In the genomic region with DNA sequence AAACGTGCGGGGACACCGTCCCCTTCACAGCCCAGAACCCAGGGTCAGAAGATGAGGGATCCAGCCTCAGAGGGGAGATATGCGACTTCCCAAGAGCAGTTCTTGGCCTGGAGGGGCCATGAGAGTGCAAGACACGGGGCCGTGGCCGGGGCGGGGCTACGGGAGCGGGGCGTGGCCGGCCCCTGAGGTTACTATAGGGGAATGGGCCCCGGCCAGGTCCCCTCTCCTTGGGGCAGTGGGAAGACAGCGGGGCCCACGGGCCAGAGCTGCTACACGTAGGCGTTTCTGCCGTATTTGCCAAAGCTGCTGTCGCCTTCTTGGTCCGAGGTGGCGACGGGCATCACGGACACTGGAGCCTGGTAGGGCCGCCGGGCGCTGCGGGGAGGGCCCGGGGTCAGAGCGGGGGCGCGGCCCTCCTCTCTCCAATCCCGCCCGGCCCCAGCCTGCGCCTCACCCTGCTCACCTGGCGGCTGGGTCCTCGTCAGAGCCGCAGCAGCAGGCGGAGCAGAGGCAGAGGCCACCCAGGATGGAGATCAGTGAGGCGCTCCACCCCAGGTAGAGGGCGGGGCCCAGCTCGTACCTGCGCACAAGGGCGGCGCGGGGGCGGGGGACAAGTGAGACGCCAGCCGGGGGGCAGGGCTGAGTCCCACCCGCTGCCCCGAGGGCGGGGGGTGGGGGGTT, we compare ENCODE assay signal across 10 cellular contexts. TPM values are rescaled to one million over a fixed set of nuclear protein-coding genes. Genes with fewer than 3 reads are reported as not detected.
DNase-seq lines count a peak whose midpoint lies in the region; ATAC-seq and TF ChIP-seq lines count a peak whose summit lies in the region.
"Had no signal": no experiment of that assay in that cellular context is flagged by ENCODE, and none has a peak within 500 bp of the region (broad histone marks: within the 10 kb centered on the region; RNA-seq: fewer than 3 reads in every experiment).

No MANE protein-coding gene starts in this region.

- POLR2A ChIA-PET in Caco-2 (lab: Charles Lee) (interaction anchor here (0.7 to 2.2 kb wide), 2 partner anchors 14 to 23 kb away, joined by 3 to 15 read pairs; a partner anchor contains a TSS), T-cell (lab: Charles Lee) (interaction anchor here in 1 of 2 donors (0.6 kb wide), 1 partner anchor 30 kb away, joined by 4 read pairs; no protein-coding TSS in a partner anchor)
- POLR2A ChIA-PET in naive thymus-derived CD4-positive, alpha-beta T cell (lab: Charles Lee) = no interaction called here

- H3K27me3 ChIP-seq in Caco-2 (replicated peaks; ENCODE audit: control insufficient read depth, insufficient read depth, low read length) (no peaks in the 10 kb centered on the region), endodermal cell (ENCODE audit: control insufficient read depth, insufficient read depth, low read length, poor library complexity, severe bottlenecking) (no peaks in the 10 kb centered on the region), mucosa of stomach (ENCODE audit: control insufficient read depth, insufficient read depth, low read length) (no peaks in the 10 kb centered on the region), gastrocnemius medialis (no peaks in the 10 kb centered on the region)
- no peaks in the 10 kb centered on the region for H3K27me3 ChIP-seq in naive thymus-derived CD4-positive, alpha-beta T cell (ENCODE audit: control insufficient read depth in 2 of 2, insufficient read depth in 2 of 2, low read length in 2 of 2)

- no peaks in the 10 kb centered on the region for H3K27me3 Mint-ChIP-seq in Caco-2 (ENCODE audit: insufficient read depth, unreplicated experiment)
- no peaks in the 10 kb centered on the region for H3K27me3 Mint-ChIP-seq in endodermal cell (ENCODE audit: insufficient read depth)
- H3K27me3 Mint-ChIP-seq in naive thymus-derived CD4-positive, alpha-beta T cell = no peaks in the 10 kb centered on the region
- no peaks in the 10 kb centered on the region for H3K27me3 Mint-ChIP-seq in T-cell

- H3K9me3 ChIP-seq in Caco-2 (no peaks in the 10 kb centered on the region), endodermal cell (ENCODE audit: control insufficient read depth, low read length) (no peaks in the 10 kb centered on the region), mucosa of stomach (ENCODE audit: control insufficient read depth, low read length) (no peaks in the 10 kb centered on the region), gastrocnemius medialis (no peaks in the 10 kb centered on the region)
- no peaks in the 10 kb centered on the region for H3K9me3 ChIP-seq in naive thymus-derived CD4-positive, alpha-beta T cell (ENCODE audit: control insufficient read depth in 2 of 3, low read length in 3 of 3)

- TF ChIP-seq CTCF in Caco-2 (IDR thresholded peaks at IDR 0.05; ENCODE audit: insufficient read depth in 1 of 2, low read depth in 1 of 2, low read length in 1 of 2, severe bottlenecking in 1 of 2, unreplicated experiment in 1 of 2) (no peak), endodermal cell (conservative IDR thresholded peaks at IDR 0.05) (no peak), gastrocnemius medialis (IDR thresholded peaks at IDR 0.05 in 4 of 5, conservative IDR thresholded peaks at IDR 0.05 in 1 of 5) (no peak)

- H3K4me1 Mint-ChIP-seq in Caco-2 (ENCODE audit: low read depth, unreplicated experiment) (peaks cover 26% of the 10 kb centered on the region), endodermal cell (peaks cover 18% of the 10 kb centered on the region), T-cell (peaks cover 0 to 7% (median 5%) of the 10 kb centered on the region in 3 donors)
- H3K4me1 Mint-ChIP-seq in naive thymus-derived CD4-positive, alpha-beta T cell = peaks cover 0 to 7% (median 5%) of the 10 kb centered on the region in 7 donors

- peak overlapping the region; percentile 70 for H3K27ac Mint-ChIP-seq in Caco-2 (ENCODE audit: unreplicated experiment)
- peak overlapping the region; percentile 87 for H3K27ac Mint-ChIP-seq in endodermal cell
- H3K27ac Mint-ChIP-seq in naive thymus-derived CD4-positive, alpha-beta T cell = peak overlapping the region in 1 of 9 donors; percentile 21
- no peak overlapping the region for H3K27ac Mint-ChIP-seq in T-cell

- peaks cover 13% of the 10 kb centered on the region for H3K4me1 ChIP-seq in Caco-2
- H3K4me1 ChIP-seq in endodermal cell (ENCODE audit: control insufficient read depth, insufficient read depth, low read length) = peaks cover 6% of the 10 kb centered on the region
- H3K4me1 ChIP-seq in mucosa of stomach (ENCODE audit: control insufficient read depth, insufficient read depth, low read length) = peaks cover 33% of the 10 kb centered on the region
- no peaks in the 10 kb centered on the region for H3K4me1 ChIP-seq in naive thymus-derived CD4-positive, alpha-beta T cell (ENCODE audit: control insufficient read depth in 2 of 2, insufficient read depth in 2 of 2, low read length in 2 of 2)
- H3K4me1 ChIP-seq in gastrocnemius medialis = peaks cover 0 to 5% of the 10 kb centered on the region in 2 donors

- no peak for TF ChIP-seq POLR2A in gastrocnemius medialis (IDR thresholded peaks at IDR 0.05)

- BruUV-seq in Caco-2 (replicated peaks; lab: Mats Ljungman, UMichigan) = TSS peak; percentile 69

- intact Hi-C loops in Caco-2 (cut with micrococcal nuclease; ENCODE audit: unreplicated experiment) (loop anchor here (1.0 kb wide), 3 partner anchors 12 to 31 kb away; a partner anchor contains a TSS), gastrocnemius medialis (cut with DNase I; ENCODE audit: low total_unique reads) (no loop called here)
- intact Hi-C loops in naive thymus-derived CD4-positive, alpha-beta T cell (cut with micrococcal nuclease) = no loop called here

- H3K9ac ChIP-seq in endodermal cell (ENCODE audit: extremely low read depth, low read length, poor library complexity, severe bottlenecking) (no peak overlapping the region), mucosa of stomach (ENCODE audit: low read length) (peak overlapping the region; percentile 68)

- in situ Hi-C loops in gastrocnemius medialis (cut with MboI; ENCODE audit: low sequenced_read_pairs in 4 of 4) = no loop called here

- H3K36me3 Mint-ChIP-seq in Caco-2 (ENCODE audit: insufficient read depth, unreplicated experiment) (peaks cover 40% of the 10 kb centered on the region), endodermal cell (ENCODE audit: low read depth) (peaks cover 20% of the 10 kb centered on the region), T-cell (peaks cover 9% of the 10 kb centered on the region)
- peaks cover 0 to 7% (median 3%) of the 10 kb centered on the region in 5 donors for H3K36me3 Mint-ChIP-seq in naive thymus-derived CD4-positive, alpha-beta T cell

- CTCF ChIA-PET in Caco-2 (lab: Charles Lee) (interaction anchor here (0.9 to 3.7 kb wide), 5 partner anchors 12 to 88 kb away, joined by 3 to 29 read pairs (median 6); a partner anchor contains a TSS), T-cell (lab: Charles Lee) (no interaction called here)
- CTCF ChIA-PET in naive thymus-derived CD4-positive, alpha-beta T cell (lab: Charles Lee) = no interaction called here

- H3K4me3 Mint-ChIP-seq in Caco-2 (ENCODE audit: unreplicated experiment) = peak overlapping the region; percentile 80
- peak overlapping the region; percentile 58 for H3K4me3 Mint-ChIP-seq in endodermal cell
- H3K4me3 Mint-ChIP-seq in naive thymus-derived CD4-positive, alpha-beta T cell = no peak overlapping the region
- no peak overlapping the region for H3K4me3 Mint-ChIP-seq in T-cell

- ATAC-seq in naive thymus-derived CD4-positive, alpha-beta T cell = no peak
- ATAC-seq in T-cell (replicated peaks in 1 of 4) (no peak), gastrocnemius medialis (no peak)

- DNase-seq in Caco-2 (peak; percentile 90), NCI-H2171 treated with DMSO at 0.1 percent for 48 hours (lab: John Stamatoyannopoulos, UW) (peak; percentile 69), endodermal cell (peak; percentile 87), SHP77 (lab: John Stamatoyannopoulos, UW) (no peak), T-cell (no peak), gastrocnemius medialis (no peak)
- DNase-seq in naive thymus-derived CD4-positive, alpha-beta T cell = no peak
- DNase-seq: GOT3, NCI-H524 had no signal

- peak overlapping the region; percentile 68 for H3K4me3 ChIP-seq in Caco-2 (ENCODE audit: low read depth, low read length)
- peak overlapping the region; percentile 70 for H3K4me3 ChIP-seq in endodermal cell (ENCODE audit: low read length)
- H3K4me3 ChIP-seq in mucosa of stomach (ENCODE audit: low read length) = peak overlapping the region; percentile 41
- H3K4me3 ChIP-seq in naive thymus-derived CD4-positive, alpha-beta T cell (ENCODE audit: low read length) = no peak overlapping the region
- peak overlapping the region in 2 of 4 donors; percentile 21 to 41 for H3K4me3 ChIP-seq in gastrocnemius medialis

- H3K27ac ChIP-seq in endodermal cell (ENCODE audit: low read depth, low read length) = no peak overlapping the region
- H3K27ac ChIP-seq in naive thymus-derived CD4-positive, alpha-beta T cell (ENCODE audit: low read depth, low read length) = no peak overlapping the region
- H3K27ac ChIP-seq in gastrocnemius medialis = peak overlapping the region in 2 of 4 donors; percentile 23 to 41

- H3K9me3 Mint-ChIP-seq in Caco-2 (ENCODE audit: unreplicated experiment) (no peaks in the 10 kb centered on the region), endodermal cell (no peaks in the 10 kb centered on the region), T-cell (no peaks in the 10 kb centered on the region)
- no peaks in the 10 kb centered on the region for H3K9me3 Mint-ChIP-seq in naive thymus-derived CD4-positive, alpha-beta T cell

- 6% methylated on average over 21 to 51 of the region's 51 CpGs for WGBS in endodermal cell (ENCODE audit: insufficient coverage in 1 of 2, insufficient read length in 1 of 2), 2 experiments

- H3K36me3 ChIP-seq in Caco-2 (ENCODE audit: control insufficient read depth, insufficient read depth, low read length) (no peaks in the 10 kb centered on the region), endodermal cell (ENCODE audit: control insufficient read depth, insufficient read depth, low read length) (peaks cover 4% of the 10 kb centered on the region), mucosa of stomach (ENCODE audit: control insufficient read depth, insufficient read depth, low read length) (peaks cover 3% of the 10 kb centered on the region), gastrocnemius medialis (peaks cover 0 to 8% of the 10 kb centered on the region in 2 donors)
- peaks cover 0 to 42% (median 0%) of the 10 kb centered on the region in 3 experiments for H3K36me3 ChIP-seq in naive thymus-derived CD4-positive, alpha-beta T cell (ENCODE audit: control insufficient read depth in 2 of 3, insufficient read depth in 3 of 3, low read length in 3 of 3)

RNA-seq across cellular contexts. Expression of a gene that starts 5.3 kb away (rescaled TPM):
- 9.1 and 10.0 TPM in 2 replicates for total RNA-seq in Caco-2 (2022)
- 1 to 10 TPM; 6.0 to 7.1 TPM for total RNA-seq in endodermal cell
- 6.8 TPM for polyA plus RNA-seq in endodermal cell (2013, experiment 1 of 2)
- 5.3 TPM for polyA plus RNA-seq in endodermal cell (2013, experiment 2 of 2)
- 10 to 100 TPM; 22.9 to 58.6 (median 27.4) TPM for total RNA-seq in naive thymus-derived CD4-positive, alpha-beta T cell
- polyA plus RNA-seq in naive thymus-derived CD4-positive, alpha-beta T cell = 1 to 10 TPM in 1 of 2 donors, under 1 TPM in 1; 0.51 to 3.3 TPM
- total RNA-seq in T-cell = 10 to 100 TPM; 23.1 to 47.7 (median 44.8) TPM
- 1 to 10 TPM in 3 of 4 donors, under 1 TPM in 1; 0.87 to 3.2 (median 1.4) TPM for total RNA-seq in gastrocnemius medialis

RNA-seq across cellular contexts. Expression of a gene that starts 12.6 kb away (rescaled TPM):
- total RNA-seq in Caco-2 (2022) (97.9 and 99.9 TPM in 2 replicates), endodermal cell (100 to 1,000 TPM in 1 of 2 donors, 10 to 100 TPM in 1; 99.9 to 102 TPM), T-cell (100 to 1,000 TPM in 4 of 5 donors, 10 to 100 TPM in 1; 99.3 to 136 (median 125) TPM), gastrocnemius medialis (100 to 1,000 TPM; 319 to 467 (median 364) TPM)
- 102 TPM for polyA plus RNA-seq in endodermal cell (2013, experiment 1 of 2)
- 99.9 TPM for polyA plus RNA-seq in endodermal cell (2013, experiment 2 of 2)
- total RNA-seq in naive thymus-derived CD4-positive, alpha-beta T cell = 100 to 1,000 TPM in 4 of 5 experiments, 10 to 100 TPM in 1; 79.8 to 121 (median 107) TPM
- polyA plus RNA-seq in naive thymus-derived CD4-positive, alpha-beta T cell = 100 to 1,000 TPM; 234 to 253 TPM

RNA-seq across cellular contexts. Expression of a gene that starts 14.3 kb away (rescaled TPM):
- total RNA-seq in Caco-2 (2022) (64.0 and 66.2 TPM in 2 replicates), endodermal cell (10 to 100 TPM; 56.5 to 61.7 TPM), T-cell (10 to 100 TPM; 32.9 to 54.1 (median 50.4) TPM), gastrocnemius medialis (10 to 100 TPM; 66.7 to 83.9 (median 71.9) TPM)
- 60.0 TPM for polyA plus RNA-seq in endodermal cell (2013, experiment 1 of 2)
- 62.1 TPM for polyA plus RNA-seq in endodermal cell (2013, experiment 2 of 2)
- 10 to 100 TPM; 32.1 to 72.1 (median 37.6) TPM for total RNA-seq in naive thymus-derived CD4-positive, alpha-beta T cell
- 10 to 100 TPM; 39.9 to 57.3 TPM for polyA plus RNA-seq in naive thymus-derived CD4-positive, alpha-beta T cell

RNA-seq across cellular contexts. Expression of a gene that starts 14.9 kb away (rescaled TPM):
- 112 and 123 TPM in 2 replicates for total RNA-seq in Caco-2 (2022)
- 10 to 100 TPM; 53.9 to 65.5 TPM for total RNA-seq in endodermal cell
- polyA plus RNA-seq in endodermal cell (2013, experiment 1 of 2) = 45.3 TPM
- polyA plus RNA-seq in endodermal cell (2013, experiment 2 of 2) = 40.0 TPM
- 10 to 100 TPM; 18.5 to 88.4 (median 44.2) TPM for total RNA-seq in naive thymus-derived CD4-positive, alpha-beta T cell
- 10 to 100 TPM; 15.7 to 25.4 TPM for polyA plus RNA-seq in naive thymus-derived CD4-positive, alpha-beta T cell
- 10 to 100 TPM; 27.7 to 74.2 (median 58.8) TPM for total RNA-seq in T-cell
- 10 to 100 TPM in 3 of 4 donors, 1 to 10 TPM in 1; 8.2 to 24.2 (median 15.5) TPM for total RNA-seq in gastrocnemius medialis

RNA-seq across cellular contexts. Expression of a gene that starts 31.4 kb away (rescaled TPM):
- total RNA-seq in Caco-2 (2022) (6.3 and 8.1 TPM in 2 replicates), endodermal cell (1 to 10 TPM in 1 of 2 donors, not detected in 1; 1.3 TPM), T-cell (not detected), gastrocnemius medialis (not detected)
- not detected for polyA plus RNA-seq in endodermal cell (2013, experiment 1 of 2)
- not detected for polyA plus RNA-seq in endodermal cell (2013, experiment 2 of 2)
- not detected for total RNA-seq in naive thymus-derived CD4-positive, alpha-beta T cell
- not detected for polyA plus RNA-seq in naive thymus-derived CD4-positive, alpha-beta T cell

Comparison
In these comparisons a context has a peak if more than half of its experiments do, and no peak if none do; other contexts are left out.
1. DNase-seq: peak in Caco-2 (2 of 2), NCI-H2171 treated with DMSO at 0.1 percent for 48 hours (single experiment) and endodermal cell (single experiment); none in SHP77 (0 of 2), naive thymus-derived CD4-positive, alpha-beta T cell (0 of 9), T-cell (0 of 34) and gastrocnemius medialis (0 of 2).
2. H3K27ac Mint-ChIP-seq: peak in Caco-2 (single experiment) and endodermal cell (single experiment); none in T-cell (0 of 2).
3. H3K4me3 Mint-ChIP-seq: peak in Caco-2 (single experiment) and endodermal cell (single experiment); none in naive thymus-derived CD4-positive, alpha-beta T cell (0 of 10) and T-cell (0 of 3).